ENCODE assay signal across 8 cellular contexts in the genomic region with DNA sequence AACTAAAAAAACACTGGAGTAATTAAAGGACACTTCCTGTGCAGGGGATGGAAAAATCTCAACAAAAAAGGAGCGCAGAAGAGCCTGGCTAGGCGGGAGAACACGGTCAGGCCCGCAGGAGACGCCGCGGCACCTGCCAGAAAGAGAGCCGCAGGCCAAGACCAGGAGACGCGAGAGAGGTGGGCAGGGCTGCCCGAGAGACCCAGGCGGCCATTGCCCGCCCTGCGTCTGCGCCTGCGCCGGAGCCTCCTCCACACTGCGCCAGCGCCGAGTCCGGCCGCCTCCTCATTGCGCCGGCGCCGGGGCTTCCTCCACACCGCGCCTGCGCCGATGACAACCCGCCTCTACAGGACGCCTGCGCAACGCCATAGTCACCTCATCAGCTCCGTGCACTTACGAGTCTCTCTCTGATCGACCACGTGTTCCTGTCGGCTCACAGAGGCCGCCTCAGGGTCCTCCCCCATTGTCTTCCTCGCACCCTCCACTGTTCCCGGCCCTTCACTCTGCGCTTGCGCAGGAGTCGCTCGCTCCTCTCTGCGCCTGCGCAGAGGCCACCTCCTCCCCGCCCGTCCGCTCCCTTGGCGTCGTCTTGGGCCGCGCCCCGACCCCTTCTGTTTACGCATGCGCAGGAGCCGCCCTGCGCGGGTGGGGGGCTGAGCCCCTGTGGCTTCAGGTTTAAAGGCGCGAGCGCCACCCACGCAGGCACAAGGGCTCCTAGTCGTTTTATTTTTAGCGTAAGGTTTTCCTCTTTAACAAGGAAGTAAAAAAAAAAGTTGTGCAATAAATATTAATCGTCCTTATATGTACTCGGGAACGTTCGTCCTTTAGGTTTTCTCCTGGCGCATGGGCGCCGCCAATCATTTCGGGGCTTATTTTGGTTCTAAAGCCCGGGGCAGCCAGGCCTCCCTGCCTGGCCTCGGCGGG. TPM values are rescaled to one million over a fixed set of nuclear protein-coding genes. Genes with fewer than 3 reads are reported as not detected.
DNase-seq lines count a peak whose midpoint lies in the region; ATAC-seq and TF ChIP-seq lines count a peak whose summit lies in the region.

No MANE protein-coding gene starts in this region.

- H3K36me3 ChIP-seq in adipocyte (ENCODE audit: control insufficient read depth, insufficient read depth, low read length, severe bottlenecking) (peaks cover 3% of the 10 kb centered on the region), cardiac muscle cell (no peaks in the 10 kb centered on the region), parathyroid adenoma (ENCODE audit: control insufficient read depth, insufficient read depth, low read length) (no peaks in the 10 kb centered on the region), tibial nerve (no peaks in the 10 kb centered on the region)

- ATAC-seq in HG02759 (IDR thresholded peaks at IDR 0.05; ENCODE audit: unreplicated experiment): peak; percentile 96

- no peak for TF ChIP-seq CTCF in GM12875 (IDR thresholded peaks at IDR 0.05; ENCODE audit: borderline replicate concordance, insufficient read depth, low read depth, low read length)
- TF ChIP-seq CTCF in cardiac muscle cell (IDR thresholded peaks at IDR 0.05; ENCODE audit: low read depth, low read length): no peak
- TF ChIP-seq CTCF in parathyroid adenoma (IDR thresholded peaks at IDR 0.05): no peak
- peak in 2 of 5 experiments; percentile 42 to 49 for TF ChIP-seq CTCF in tibial nerve (IDR thresholded peaks at IDR 0.05)

- TF ChIP-seq EP300 in tibial nerve (IDR thresholded peaks at IDR 0.05): peak; percentile 88 to 92

- H3K27ac ChIP-seq in cardiac muscle cell: peak overlapping the region; percentile 93
- peak overlapping the region; percentile 84 for H3K27ac ChIP-seq in parathyroid adenoma
- H3K27ac ChIP-seq in tibial nerve: peak overlapping the region; percentile 92 to 97 (median 95)

- H3K79me2 ChIP-seq in parathyroid adenoma: no peaks in the 10 kb centered on the region

- peak overlapping the region; percentile 77 for H3K4me2 ChIP-seq in parathyroid adenoma (ENCODE audit: low read length)

- H3K9ac ChIP-seq in adipocyte (ENCODE audit: low read length) (peak overlapping the region; percentile 90), parathyroid adenoma (peak overlapping the region; percentile 0)

- H2AFZ ChIP-seq in parathyroid adenoma: peak overlapping the region; percentile 99

- 1 to 2% methylated on average over 69 to 77 of the region's 78 CpGs for WGBS in tibial nerve, 2 donors

- TF ChIP-seq POLR2A in tibial nerve (IDR thresholded peaks at IDR 0.05): peak; percentile 57 to 81

- H3K4me1 ChIP-seq in adipocyte (ENCODE audit: control insufficient read depth, insufficient read depth, low read length) (peaks cover 20% of the 10 kb centered on the region), cardiac muscle cell (ENCODE audit: low read depth) (peaks cover 24% of the 10 kb centered on the region), parathyroid adenoma (peaks cover 3% of the 10 kb centered on the region), tibial nerve (peaks cover 0 to 37% (median 15%) of the 10 kb centered on the region in 4 donors)

- H3K9me3 ChIP-seq in adipocyte (ENCODE audit: control insufficient read depth, low read length): no peaks in the 10 kb centered on the region
- no peaks in the 10 kb centered on the region for H3K9me3 ChIP-seq in cardiac muscle cell (ENCODE audit: low read depth)
- no peaks in the 10 kb centered on the region for H3K9me3 ChIP-seq in parathyroid adenoma (ENCODE audit: control insufficient read depth, low read length)
- H3K9me3 ChIP-seq in tibial nerve: no peaks in the 10 kb centered on the region

- peak overlapping the region; percentile 61 for H3K4me3 ChIP-seq in GM12875 (ENCODE audit: low read depth, low read length)
- peak overlapping the region; percentile 87 for H3K4me3 ChIP-seq in adipocyte (ENCODE audit: low read length)
- H3K4me3 ChIP-seq in cardiac muscle cell: peak overlapping the region; percentile 42
- H3K4me3 ChIP-seq in parathyroid adenoma (ENCODE audit: low read depth, low read length): peak overlapping the region; percentile 86
- H3K4me3 ChIP-seq in tibial nerve: peak overlapping the region; percentile 41 to 60 (median 54)

- peak; percentile 85 for DNase-seq in NCI-H128 (lab: John Stamatoyannopoulos, UW; ENCODE audit: unreplicated experiment)
- peak; percentile 89 to 99 for DNase-seq in SW 1271 (lab: John Stamatoyannopoulos, UW)
- peak; percentile 100 for DNase-seq in adipocyte (ENCODE audit: low read depth)
- peak; percentile 99 to 100 for DNase-seq in cardiac muscle cell (ENCODE audit: low read depth in 1 of 2, low spot score in 1 of 2)
- DNase-seq in tibial nerve (ENCODE audit: low spot score in 2 of 2): peak; percentile 91 to 96

- H3K27me3 ChIP-seq in adipocyte (replicated peaks; ENCODE audit: control insufficient read depth, insufficient read depth, low read length): no peaks in the 10 kb centered on the region
- no peaks in the 10 kb centered on the region for H3K27me3 ChIP-seq in cardiac muscle cell
- H3K27me3 ChIP-seq in parathyroid adenoma (ENCODE audit: control insufficient read depth, insufficient read depth, low read length): no peaks in the 10 kb centered on the region
- H3K27me3 ChIP-seq in tibial nerve: no peaks in the 10 kb centered on the region

RNA-seq across cellular contexts. Expression of a gene that starts 43.2 kb away (rescaled TPM):
- 15.0 and 15.7 TPM in 2 replicates for total RNA-seq in cardiac muscle cell
- 3.6 and 4.9 TPM in 2 replicates for polyA plus RNA-seq in cardiac muscle cell
- total RNA-seq in tibial nerve: 100 to 1,000 TPM in 1 of 4 donors, 10 to 100 TPM in 3; 43.0 to 112 (median 44.0) TPM

Comparison
In these comparisons a context has a peak if more than half of its experiments do, and no peak if none do; other contexts are left out.
1. Peak in every context shown above with its lines: DNase-seq, ATAC-seq, H3K4me3 ChIP-seq and H3K27ac ChIP-seq.